Comparison of ENCODE assay signal across 21 cellular contexts in genomic region chr14:42123526-42123925, GRCh38.
"Had no signal": no experiment of that assay in that cellular context is flagged by ENCODE, and none has a peak within 500 bp of the region (broad histone marks: within the 10 kb centered on the region; RNA-seq: fewer than 3 reads in every experiment).

No MANE protein-coding gene starts in this region.

- H3K9me3 ChIP-seq: SJSA1 had no signal

- H3K9ac ChIP-seq: KMS-11 had no signal

- H3K36me3 ChIP-seq: SJSA1 had no signal

- ATAC-seq: K562, T-cell had no signal

- FAIRE-seq: HTR-8/SVneo, K562, RCC 7860 had no signal

- H3K4me1 ChIP-seq: SJSA1 had no signal

- DNase-seq: NCI-H1092 treated with DMSO at 0.1 percent for 48 hours, NCI-H1436, NCI-H187, NCI-H2029, NCI-H2081 treated with DMSO at 0.1 percent for 48 hours, NCI-H2171, NCI-H226, NCI-H526 treated with DMSO at 0.1 percent for 48 hours, NCI-H774, Right ventricle myocardium superior, RPMI8226, SIG-M5, SW 1271, T-cell had no signal

- H3K27ac ChIP-seq: HL-60, KMS-11, SJSA1, SK-N-MC had no signal

- H3K4me3 ChIP-seq: K562, SJSA1, SK-N-MC had no signal
